In genomic region chr14:31205681-31206535, GRCh38 we compare ENCODE assay signal across 1 cellular context.
TF ChIP-seq lines count a peak whose summit lies in the region.

No MANE protein-coding gene starts in this region.

TF ChIP-seq in K562, 482 proteins besides CTCF, POLR2A, EP300 and RAD21 (continued from another document and continues in another):
- TF ChIP-seq MGA (IDR thresholded peaks at IDR 0.05): no peak
- no peak for TF ChIP-seq GMEB1 (CRISPR knock-in tag; IDR thresholded peaks at IDR 0.05)
- TF ChIP-seq SIRT6 (IDR thresholded peaks at IDR 0.05; ENCODE audit: low read depth, low read length): no peak
- no peak for TF ChIP-seq RBM25 (IDR thresholded peaks at IDR 0.05; ENCODE audit: low read depth, low read length, severe bottlenecking)
- TF ChIP-seq SNRNP70 (optimal IDR thresholded peaks at IDR 0.05; ENCODE audit: low read depth, low read length): no peak
- TF ChIP-seq MTF1 (CRISPR knock-in tag; IDR thresholded peaks at IDR 0.05; ENCODE audit: borderline replicate concordance): no peak
- peak in 1 of 2 experiments; percentile 82; a peak in 2 of 4 replicates for TF ChIP-seq MLLT1 (IDR thresholded peaks at IDR 0.05)
- no peak for TF ChIP-seq ZNF3 (CRISPR knock-in tag; IDR thresholded peaks at IDR 0.05)
- TF ChIP-seq LEF1 (IDR thresholded peaks at IDR 0.05): peak; percentile 88
- TF ChIP-seq, protein P1, sequence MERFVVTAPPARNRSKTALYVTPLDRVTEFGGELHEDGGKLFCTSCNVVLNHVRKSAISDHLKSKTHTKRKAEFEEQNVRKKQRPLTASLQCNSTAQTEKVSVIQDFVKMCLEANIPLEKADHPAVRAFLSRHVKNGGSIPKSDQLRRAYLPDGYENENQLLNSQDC (CRISPR knock-in tag; IDR thresholded peaks at IDR 0.05): no peak
- TF ChIP-seq, protein P2, sequence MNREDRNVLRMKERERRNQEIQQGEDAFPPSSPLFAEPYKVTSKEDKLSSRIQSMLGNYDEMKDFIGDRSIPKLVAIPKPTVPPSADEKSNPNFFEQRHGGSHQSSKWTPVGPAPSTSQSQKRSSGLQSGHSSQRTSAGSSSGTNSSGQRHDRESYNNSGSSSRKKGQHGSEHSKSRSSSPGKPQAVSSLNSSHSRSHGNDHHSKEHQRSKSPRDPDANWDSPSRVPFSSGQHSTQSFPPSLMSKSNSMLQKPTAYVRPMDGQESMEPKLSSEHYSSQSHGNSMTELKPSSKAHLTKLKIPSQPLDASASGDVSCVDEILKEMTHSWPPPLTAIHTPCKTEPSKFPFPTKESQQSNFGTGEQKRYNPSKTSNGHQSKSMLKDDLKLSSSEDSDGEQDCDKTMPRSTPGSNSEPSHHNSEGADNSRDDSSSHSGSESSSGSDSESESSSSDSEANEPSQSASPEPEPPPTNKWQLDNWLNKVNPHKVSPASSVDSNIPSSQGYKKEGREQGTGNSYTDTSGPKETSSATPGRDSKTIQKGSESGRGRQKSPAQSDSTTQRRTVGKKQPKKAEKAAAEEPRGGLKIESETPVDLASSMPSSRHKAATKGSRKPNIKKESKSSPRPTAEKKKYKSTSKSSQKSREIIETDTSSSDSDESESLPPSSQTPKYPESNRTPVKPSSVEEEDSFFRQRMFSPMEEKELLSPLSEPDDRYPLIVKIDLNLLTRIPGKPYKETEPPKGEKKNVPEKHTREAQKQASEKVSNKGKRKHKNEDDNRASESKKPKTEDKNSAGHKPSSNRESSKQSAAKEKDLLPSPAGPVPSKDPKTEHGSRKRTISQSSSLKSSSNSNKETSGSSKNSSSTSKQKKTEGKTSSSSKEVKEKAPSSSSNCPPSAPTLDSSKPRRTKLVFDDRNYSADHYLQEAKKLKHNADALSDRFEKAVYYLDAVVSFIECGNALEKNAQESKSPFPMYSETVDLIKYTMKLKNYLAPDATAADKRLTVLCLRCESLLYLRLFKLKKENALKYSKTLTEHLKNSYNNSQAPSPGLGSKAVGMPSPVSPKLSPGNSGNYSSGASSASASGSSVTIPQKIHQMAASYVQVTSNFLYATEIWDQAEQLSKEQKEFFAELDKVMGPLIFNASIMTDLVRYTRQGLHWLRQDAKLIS (CRISPR knock-in tag; IDR thresholded peaks at IDR 0.05): no peak
- peak in 1 of 2 experiments; percentile 82; a peak in 3 of 4 replicates for TF ChIP-seq SIN3A (IDR thresholded peaks at IDR 0.05; ENCODE audit: borderline replicate concordance in 2 of 2, control insufficient read depth in 1 of 2, low read depth in 2 of 2, low read length in 2 of 2)
- no peak for TF ChIP-seq CEBPZ (IDR thresholded peaks at IDR 0.05; ENCODE audit: borderline replicate concordance, low read depth, low read length)
- no peak for TF ChIP-seq CTCFL (IDR thresholded peaks at IDR 0.05; ENCODE audit: borderline replicate concordance, insufficient read depth, low read depth, low read length, poor library complexity, severe bottlenecking)
- no peak for TF ChIP-seq ATF7 (IDR thresholded peaks at IDR 0.05)
- TF ChIP-seq, protein P3, sequence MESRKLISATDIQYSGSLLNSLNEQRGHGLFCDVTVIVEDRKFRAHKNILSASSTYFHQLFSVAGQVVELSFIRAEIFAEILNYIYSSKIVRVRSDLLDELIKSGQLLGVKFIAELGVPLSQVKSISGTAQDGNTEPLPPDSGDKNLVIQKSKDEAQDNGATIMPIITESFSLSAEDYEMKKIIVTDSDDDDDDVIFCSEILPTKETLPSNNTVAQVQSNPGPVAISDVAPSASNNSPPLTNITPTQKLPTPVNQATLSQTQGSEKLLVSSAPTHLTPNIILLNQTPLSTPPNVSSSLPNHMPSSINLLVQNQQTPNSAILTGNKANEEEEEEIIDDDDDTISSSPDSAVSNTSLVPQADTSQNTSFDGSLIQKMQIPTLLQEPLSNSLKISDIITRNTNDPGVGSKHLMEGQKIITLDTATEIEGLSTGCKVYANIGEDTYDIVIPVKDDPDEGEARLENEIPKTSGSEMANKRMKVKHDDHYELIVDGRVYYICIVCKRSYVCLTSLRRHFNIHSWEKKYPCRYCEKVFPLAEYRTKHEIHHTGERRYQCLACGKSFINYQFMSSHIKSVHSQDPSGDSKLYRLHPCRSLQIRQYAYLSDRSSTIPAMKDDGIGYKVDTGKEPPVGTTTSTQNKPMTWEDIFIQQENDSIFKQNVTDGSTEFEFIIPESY (CRISPR knock-in tag; IDR thresholded peaks at IDR 0.05): no peak
- TF ChIP-seq ZFPM2 (CRISPR knock-in tag; IDR thresholded peaks at IDR 0.05): no peak
- no peak for TF ChIP-seq ZNF280B (CRISPR knock-in tag; IDR thresholded peaks at IDR 0.05)
- TF ChIP-seq GTF2F1 (IDR thresholded peaks at IDR 0.05; ENCODE audit: low read depth, low read length): no peak
- no peak for TF ChIP-seq ZZZ3 (IDR thresholded peaks at IDR 0.05)
